Comparison of ENCODE assay signal across 28 cellular contexts in genomic region chr9:133057553-133057952, GRCh38. TPM values are rescaled to one million over a fixed set of nuclear protein-coding genes. Genes with fewer than 3 reads are reported as not detected.
A peak's percentile ranks its signal among the peaks of the same experiment; 100 is the strongest.
DNase-seq lines count a peak whose midpoint lies in the region; ATAC-seq, FAIRE-seq and TF ChIP-seq lines count a peak whose summit lies in the region.
"Had no signal": no experiment of that assay in that cellular context is flagged by ENCODE, and none has a peak within 500 bp of the region (broad histone marks: within the 10 kb centered on the region; RNA-seq: fewer than 3 reads in every experiment).

No MANE protein-coding gene starts in this region.

- peaks cover 55% of the 10 kb centered on the region; the same call in 2 of the 3 replicates for H3K36me3 ChIP-seq in K562 (ENCODE audit: control insufficient read depth, insufficient read depth, low read length)
- H3K36me3 ChIP-seq in BE2C, result peaks cover 47% of the 10 kb centered on the region

- H3K4me1 ChIP-seq in K562 (replicated peaks in 1 of 2; ENCODE audit: control insufficient read depth in 2 of 2, insufficient read depth in 2 of 2, low read length in 2 of 2) (peaks cover 20 to 50% of the 10 kb centered on the region in 2 experiments), BE2C (peaks cover 13% of the 10 kb centered on the region)
- H3K4me1 ChIP-seq: gastroesophageal sphincter, sigmoid colon had no signal

- H2AFZ ChIP-seq in K562 (ENCODE audit: low read depth, low read length), result no peak overlapping the region

- peaks cover 48% of the 10 kb centered on the region for H3K36me3 Mint-ChIP-seq in activated CD4-positive, alpha-beta T cell treated with anti-CD3 and anti-CD28 coated beads, Interleukin-2, amount 10 ng/mL, durations not matched to agents 7 days and 5 days (ENCODE audit: low read depth)
- H3K36me3 Mint-ChIP-seq in type B pancreatic cell, result peaks cover 12% of the 10 kb centered on the region

- H3K27ac Mint-ChIP-seq in activated CD4-positive, alpha-beta T cell treated with anti-CD3 and anti-CD28 coated beads, Interleukin-2, amount 10 ng/mL, durations not matched to agents 7 days and 5 days, result peak overlapping the region; percentile 91
- peak overlapping the region; percentile 76 to 81 for H3K27ac Mint-ChIP-seq in stimulated activated naive CD8-positive, alpha-beta T cell treated with anti-CD3 and anti-CD28 coated beads, Interleukin-15, amount 100 ng/mL, for 72 hours
- peak overlapping the region; percentile 23 for H3K27ac Mint-ChIP-seq in type B pancreatic cell
- H3K27ac Mint-ChIP-seq: B cell had no signal

- H3K4me1 Mint-ChIP-seq in activated CD4-positive, alpha-beta T cell treated with anti-CD3 and anti-CD28 coated beads, Interleukin-2, amount 10 ng/mL, durations not matched to agents 7 days and 5 days, result peaks cover 57% of the 10 kb centered on the region
- H3K4me1 Mint-ChIP-seq in stimulated activated naive CD8-positive, alpha-beta T cell treated with anti-CD3 and anti-CD28 coated beads, Interleukin-15, amount 100 ng/mL, for 72 hours, result peaks cover 65% of the 10 kb centered on the region
- peaks cover 10% of the 10 kb centered on the region for H3K4me1 Mint-ChIP-seq in type B pancreatic cell (ENCODE audit: unreplicated experiment)

- H3K27me3 ChIP-seq in K562 (ENCODE audit: control insufficient read depth in 2 of 2, insufficient read depth in 2 of 2, low read length in 2 of 2) (no peaks in the 10 kb centered on the region), BE2C (no peaks in the 10 kb centered on the region)
- H3K27me3 ChIP-seq: brain microvascular endothelial cell, dorsolateral prefrontal cortex, gastroesophageal sphincter, sigmoid colon, tibial nerve had no signal

- TF ChIP-seq CTCF in K562 (IDR thresholded peaks at IDR 0.05 in 2 of 3, conservative IDR thresholded peaks at IDR 0.05 in 1 of 3; ENCODE audit: insufficient read depth in 2 of 3, low read depth in 1 of 3, low read length in 3 of 3), result no peak
- no peak for TF ChIP-seq CTCF in type B pancreatic cell (conservative IDR thresholded peaks at IDR 0.05)
- no peak for TF ChIP-seq CTCF in BE2C (IDR thresholded peaks at IDR 0.05; ENCODE audit: low read depth, low read length)

- intact Hi-C loops in K562 (cut with micrococcal nuclease), result no loop called here

- WGBS in K562 (ENCODE audit: insufficient coverage, low coverage, missing lambda C conversion rate), result 88% methylated on average over 11 of the region's 12 CpGs

- no peak for DNase-seq in activated CD4-positive, alpha-beta T cell treated with anti-CD3 and anti-CD28 coated beads, Interleukin-2, amount 10 ng/mL, durations not matched to agents 7 days and 5 days
- DNase-seq in activated CD4-positive, alpha-beta T cell treated with anti-CD3 and anti-CD28 coated beads, Interleukin-2, amount 50 U/mL, for 4 hours, result no peak
- no peak for DNase-seq in stimulated activated naive CD8-positive, alpha-beta T cell treated with anti-CD3 and anti-CD28 coated beads, Interleukin-15, amount 100 ng/mL, for 72 hours
- no peak for DNase-seq in stimulated activated naive CD8-positive, alpha-beta T cell treated with anti-CD3 and anti-CD28 coated beads, Interleukin-15, Interleukin-2, amounts not matched to agents 100 U/mL and 50 U/mL, for 24 hours
- DNase-seq in K562 (ENCODE audit: extremely low read depth in 1 of 4, low spot score in 3 of 4) (no peak), type B pancreatic cell (ENCODE audit: extremely low spot score, unreplicated experiment) (no peak), BE2C (no peak), SK-N-DZ (ENCODE audit: low spot score) (no peak)
- DNase-seq: activated CD8-positive, alpha-beta memory T cell treated with anti-CD3 and anti-CD28 coated beads, Interleukin-2, amount 50 U/mL, for 4 hours; amniotic stem cell; brain microvascular endothelial cell; dorsolateral prefrontal cortex; KG1; NCI-H1417 treated with DMSO at 0.1 percent for 48 hours; NCI-H2081 treated with DMSO at 0.1 percent for 48 hours; NCI-H2227 treated with DMSO at 0.1 percent for 48 hours; NCI-H526; occipital lobe; OCI-M1; psoas muscle; sigmoid colon had no signal

- H3K9me1 ChIP-seq in K562 (ENCODE audit: control insufficient read depth, insufficient read depth, low read length), result no peaks in the 10 kb centered on the region

- no peaks in the 10 kb centered on the region for H3K9me3 Mint-ChIP-seq in activated CD4-positive, alpha-beta T cell treated with anti-CD3 and anti-CD28 coated beads, Interleukin-2, amount 10 ng/mL, durations not matched to agents 7 days and 5 days
- no peaks in the 10 kb centered on the region for H3K9me3 Mint-ChIP-seq in stimulated activated naive CD8-positive, alpha-beta T cell treated with anti-CD3 and anti-CD28 coated beads, Interleukin-15, amount 100 ng/mL, for 72 hours
- H3K9me3 Mint-ChIP-seq in type B pancreatic cell, result no peaks in the 10 kb centered on the region
- H3K9me3 Mint-ChIP-seq: naive thymus-derived CD8-positive, alpha-beta T cell had no signal

- in situ Hi-C loops in K562 (cut with MboI), result no loop called here

- no peak for TF ChIP-seq EP300 in K562 (IDR thresholded peaks at IDR 0.05; ENCODE audit: low read length)

- H3K4me3 ChIP-seq in K562 (no peak overlapping the region), BE2C (ENCODE audit: low read depth, low read length) (no peak overlapping the region)
- H3K4me3 ChIP-seq: dorsolateral prefrontal cortex, gastroesophageal sphincter, lung, psoas muscle, sigmoid colon, tibial nerve had no signal

- TF ChIP-seq RAD21 in K562 (CRISPR knock-in tag; conservative IDR thresholded peaks at IDR 0.05 in 1 of 2, IDR thresholded peaks at IDR 0.05 in 1 of 2), result no peak

- H3K9ac ChIP-seq in K562 (ENCODE audit: insufficient read depth in 1 of 2, low read depth in 2 of 2, low read length in 2 of 2), result no peak overlapping the region

- no peak overlapping the region for H3K27ac ChIP-seq in K562 (ENCODE audit: extremely low read depth, low read depth, low read length)
- H3K27ac ChIP-seq: brain microvascular endothelial cell, dorsolateral prefrontal cortex, gastroesophageal sphincter, psoas muscle, sigmoid colon had no signal

- H3K9me3 ChIP-seq in K562 (replicated peaks; ENCODE audit: control insufficient read depth, insufficient read depth, low read depth, low read length) (no peaks in the 10 kb centered on the region), BE2C (no peaks in the 10 kb centered on the region)
- H3K9me3 ChIP-seq: gastroesophageal sphincter, psoas muscle, sigmoid colon, tibial nerve had no signal

- H3K27me3 Mint-ChIP-seq in activated CD4-positive, alpha-beta T cell treated with anti-CD3 and anti-CD28 coated beads, Interleukin-2, amount 10 ng/mL, durations not matched to agents 7 days and 5 days, result no peaks in the 10 kb centered on the region
- H3K27me3 Mint-ChIP-seq in stimulated activated naive CD8-positive, alpha-beta T cell treated with anti-CD3 and anti-CD28 coated beads, Interleukin-15, amount 100 ng/mL, for 72 hours, result no peaks in the 10 kb centered on the region
- no peaks in the 10 kb centered on the region for H3K27me3 Mint-ChIP-seq in type B pancreatic cell
- H3K27me3 Mint-ChIP-seq: B cell; naive thymus-derived CD8-positive, alpha-beta T cell had no signal

- H3K4me3 Mint-ChIP-seq in activated CD4-positive, alpha-beta T cell treated with anti-CD3 and anti-CD28 coated beads, Interleukin-2, amount 10 ng/mL, durations not matched to agents 7 days and 5 days, result no peak overlapping the region
- no peak overlapping the region for H3K4me3 Mint-ChIP-seq in stimulated activated naive CD8-positive, alpha-beta T cell treated with anti-CD3 and anti-CD28 coated beads, Interleukin-15, amount 100 ng/mL, for 72 hours
- no peak overlapping the region for H3K4me3 Mint-ChIP-seq in type B pancreatic cell
- H3K4me3 Mint-ChIP-seq: B cell had no signal

- H3K79me2 ChIP-seq in K562 (ENCODE audit: control insufficient read depth, insufficient read depth, low read length), result no peaks in the 10 kb centered on the region

- no peak for TF ChIP-seq POLR2A in K562 (conservative IDR thresholded peaks at IDR 0.05)

- POLR2A ChIA-PET in activated CD4-positive, alpha-beta T cell treated with anti-CD3 and anti-CD28 coated beads, Interleukin-2, amount 10 ng/mL, durations not matched to agents 7 days and 5 days (lab: Charles Lee), result no interaction called here
- POLR2A ChIA-PET in K562 (lab: Yijun Ruan, JAX), result interaction anchor here (0.6 to 1.6 kb wide), 3 partner anchors 13 to 87 kb away, joined by 3 to 4 read pairs (median 3); partner anchors contain the start of gene GTF3C5

- ATAC-seq in stimulated activated naive CD8-positive, alpha-beta T cell treated with anti-CD3 and anti-CD28 coated beads, Interleukin-15, amount 100 ng/mL, for 72 hours, result no peak
- no peak for ATAC-seq in stimulated activated naive CD8-positive, alpha-beta T cell treated with anti-CD3 and anti-CD28 coated beads, Interleukin-15, Interleukin-2, amounts not matched to agents 100 U/mL and 50 U/mL, for 24 hours
- ATAC-seq in K562, result no peak
- ATAC-seq: gastroesophageal sphincter, psoas muscle had no signal

- no TSS peak for BruUV-seq in K562 (replicated peaks; lab: Mats Ljungman, UMichigan)

- no peak for FAIRE-seq in K562 (lab: Jason Lieb, UNC)
- FAIRE-seq: H1 had no signal

- H4K20me1 ChIP-seq in K562 (replicated peaks; ENCODE audit: control insufficient read depth, insufficient read depth, low read length), result no peaks in the 10 kb centered on the region; the same call in 1 of the 2 replicates

- CTCF ChIA-PET in activated CD4-positive, alpha-beta T cell treated with anti-CD3 and anti-CD28 coated beads, Interleukin-2, amount 10 ng/mL, durations not matched to agents 7 days and 5 days (lab: Charles Lee), result interaction anchor here (1.1 to 2.7 kb wide), 7 partner anchors 10 to 156 kb away, joined by 3 to 9 read pairs (median 4); no protein-coding TSS in a partner anchor
- CTCF ChIA-PET in K562 (lab: Yijun Ruan, JAX; ENCODE audit: low intra/inter-chr PET ratio), result no interaction called here

- no peak overlapping the region for H3K4me2 ChIP-seq in K562 (ENCODE audit: insufficient read depth, low read length)

RNA-seq across cellular contexts. Expression of gene CEL, which starts 4.2 kb away (rescaled TPM):
- total RNA-seq in activated CD4-positive, alpha-beta T cell treated with anti-CD3 and anti-CD28 coated beads, Interleukin-2, amount 10 ng/mL, durations not matched to agents 7 days and 5 days, result 1 to 10 TPM; 2.8 to 3.5 TPM
- total RNA-seq in K562 (2011; cell fraction: chromatin; rRNA removed; ENCODE audit: low replicate concordance), result 2.0 and 6.1 TPM in 2 replicates
- total RNA-seq in K562 (2011; cell fraction: nucleolus; rRNA removed), result 2.8 and 3.8 TPM in 2 replicates
- total RNA-seq in K562 (2011; cell fraction: nucleoplasm; rRNA removed), result 2.3 TPM in 2 replicates
- total RNA-seq in K562 (2014; rRNA removed) (0.09 and 0.45 TPM in 2 replicates), K562 (2014; rRNA removed; fragmentation: Illumina TruSeq; extraction: Trizol) (0.15 and 0.16 TPM in 2 replicates), K562 (2015; rRNA removed; fragmentation: Illumina TruSeq; extraction: Trizol) (0.51 and 0.53 TPM in 2 replicates), K562 (2021) (3.0 and 4.0 TPM in 2 replicates), type B pancreatic cell (ENCODE audit: low replicate concordance) (4.5 and 4.9 TPM in 2 replicates)
- polyA plus RNA-seq in K562 (2011; rRNA removed) (0.46 and 0.65 TPM in 2 replicates), K562 (2014; fragmentation: Illumina TruSeq; extraction: Trizol) (0.62 and 0.91 TPM in 2 replicates), K562 (2014; fragmentation: Nextera tagmentation; extraction: Ambion mirVana) (not detected), K562 (2014; rRNA removed) (0.57 and 0.77 TPM in 2 replicates)
- polyA plus RNA-seq in K562 (2011; cell fraction: cytosol; rRNA removed), result 0.32 and 0.43 TPM in 2 replicates
- polyA plus RNA-seq in K562 (2011; cell fraction: nucleus; rRNA removed), result 2.8 and 6.2 TPM in 2 replicates
- 0.77 and 2.3 TPM in 2 replicates for polyA plus RNA-seq in K562 (2012)
- polyA minus RNA-seq in K562 (2011; rRNA and poly(A)+ RNA removed), result 0.14 and 0.21 TPM in 2 replicates
- not detected in 2 replicates for polyA minus RNA-seq in K562 (2011; cell fraction: cytosol; rRNA and poly(A)+ RNA removed)
- 0.54 and 0.89 TPM in 2 replicates for polyA minus RNA-seq in K562 (2011; cell fraction: nucleus; rRNA and poly(A)+ RNA removed)
- 5.6 TPM for polyA plus RNA-seq in BE2C (2012; ENCODE audit: insufficient read depth, insufficient read length, low read depth)
- 0.66 TPM in 2 replicates for polyA plus RNA-seq in SK-N-DZ (2014; cell fraction: cytosol; rRNA removed)
- 6.4 and 8.0 TPM in 2 replicates for polyA plus RNA-seq in SK-N-DZ (2014; cell fraction: nucleus; rRNA removed)
- total RNA-seq: occipital lobe, SK-MEL-5 had no signal
- polyA plus RNA-seq: naive thymus-derived CD8-positive, alpha-beta T cell had no signal

RNA-seq across cellular contexts. Expression of gene GTF3C5, which starts 26.8 kb away (rescaled TPM):
- total RNA-seq in activated CD4-positive, alpha-beta T cell treated with anti-CD3 and anti-CD28 coated beads, Interleukin-2, amount 10 ng/mL, durations not matched to agents 7 days and 5 days, result 10 to 100 TPM; 75.1 to 87.9 TPM
- total RNA-seq in K562 (2011; cell fraction: chromatin; rRNA removed; ENCODE audit: low replicate concordance), result 66.1 and 166 TPM in 2 replicates
- 99.4 and 113 TPM in 2 replicates for total RNA-seq in K562 (2011; cell fraction: nucleolus; rRNA removed)
- 67.0 and 84.1 TPM in 2 replicates for total RNA-seq in K562 (2011; cell fraction: nucleoplasm; rRNA removed)
- total RNA-seq in K562 (2014; rRNA removed) (118 and 134 TPM in 2 replicates), K562 (2014; rRNA removed; fragmentation: Illumina TruSeq; extraction: Trizol) (43.2 and 58.5 TPM in 2 replicates), K562 (2015; rRNA removed; fragmentation: Illumina TruSeq; extraction: Trizol) (80.7 and 83.7 TPM in 2 replicates), K562 (2021) (106 and 110 TPM in 2 replicates), type B pancreatic cell (ENCODE audit: low replicate concordance) (64.3 and 83.6 TPM in 2 replicates)
- polyA plus RNA-seq in K562 (2011; rRNA removed) (80.2 TPM in 2 replicates), K562 (2014; fragmentation: Illumina TruSeq; extraction: Trizol) (105 and 107 TPM in 2 replicates), K562 (2014; fragmentation: Nextera tagmentation; extraction: Ambion mirVana) (1 to 10 TPM; 3.8 to 8.4 TPM), K562 (2014; rRNA removed) (95.1 and 107 TPM in 2 replicates)
- polyA plus RNA-seq in K562 (2011; cell fraction: cytosol; rRNA removed), result 88.7 and 143 TPM in 2 replicates
- polyA plus RNA-seq in K562 (2011; cell fraction: nucleus; rRNA removed), result 254 and 348 TPM in 2 replicates
- polyA plus RNA-seq in K562 (2012), result 75.0 and 82.6 TPM in 2 replicates
- 52.2 and 85.8 TPM in 2 replicates for polyA minus RNA-seq in K562 (2011; rRNA and poly(A)+ RNA removed)
- polyA minus RNA-seq in K562 (2011; cell fraction: cytosol; rRNA and poly(A)+ RNA removed), result 57.6 and 64.2 TPM in 2 replicates
- 59.4 and 67.3 TPM in 2 replicates for polyA minus RNA-seq in K562 (2011; cell fraction: nucleus; rRNA and poly(A)+ RNA removed)
- polyA plus RNA-seq in BE2C (2012; ENCODE audit: insufficient read depth, insufficient read length, low read depth), result 145 TPM
- 104 and 110 TPM in 2 replicates for polyA plus RNA-seq in SK-N-DZ (2014; cell fraction: cytosol; rRNA removed)
- polyA plus RNA-seq in SK-N-DZ (2014; cell fraction: nucleus; rRNA removed), result 280 and 394 TPM in 2 replicates

Comparison
In these comparisons a context has a peak if more than half of its experiments do, and no peak if none do; other contexts are left out.
1. H3K27ac Mint-ChIP-seq: peak in every context shown above with its lines; median percentile 91 in activated CD4-positive, alpha-beta T cell treated with anti-CD3 and anti-CD28 coated beads, Interleukin-2, amount 10 ng/mL, durations not matched to agents 7 days and 5 days; 78 in stimulated activated naive CD8-positive, alpha-beta T cell treated with anti-CD3 and anti-CD28 coated beads, Interleukin-15, amount 100 ng/mL, for 72 hours; 23 in type B pancreatic cell.